In genomic region chr17:35210741-35211140, GRCh38 we compare ENCODE assay signal across 18 cellular contexts. TPM values are rescaled to one million over a fixed set of nuclear protein-coding genes. Genes with fewer than 3 reads are reported as not detected.
"Had no signal": no experiment of that assay in that cellular context is flagged by ENCODE, and none has a peak within 500 bp of the region (broad histone marks: within the 10 kb centered on the region; RNA-seq: fewer than 3 reads in every experiment).

No MANE protein-coding gene starts in this region.

- ATAC-seq: left colon had no signal

- DNase-seq: activated effector memory CD4-positive, alpha-beta T cell treated with Interleukin-2 at 50 U/mL for 16 hours; adrenal gland; effector CD4-positive, alpha-beta T cell; foreskin melanocyte; head of caudate nucleus; left colon; midbrain; naive B cell; SJCRH30; small intestine; thyroid gland; uterus had no signal

- H3K27me3 ChIP-seq: right atrium auricular region, SJCRH30, thyroid gland, uterus had no signal

- H3K4me3 ChIP-seq: adrenal gland, coronary artery, lung, right atrium auricular region, SJCRH30, thyroid gland, uterus had no signal

- H3K4me1 ChIP-seq: adrenal gland, SJCRH30, thyroid gland, uterus had no signal

- H3K27ac Mint-ChIP-seq: naive B cell had no signal

- H3K36me3 ChIP-seq: adrenal gland, right atrium auricular region, SJCRH30, thyroid gland, uterus had no signal

- H3K27ac ChIP-seq: adrenal gland, coronary artery, right atrium auricular region, SJCRH30, thyroid gland, uterus, VCaP had no signal

- H3K4me3 Mint-ChIP-seq: naive B cell had no signal

- H3K9me3 ChIP-seq: adrenal gland, right atrium auricular region, SJCRH30, thyroid gland, uterus had no signal

RNA-seq across cellular contexts. Expression of gene SLC35G3, which starts 16.5 kb away (rescaled TPM):
- total RNA-seq: adrenal gland, cardiac septum, left colon, lung, posterior vena cava, right atrium auricular region, SJCRH30, thyroid gland, uterus had no signal
- polyA plus RNA-seq: adrenal gland had no signal
